ENCODE assay signal across 20 cellular contexts in genomic region chr10:130372866-130373265, GRCh38.
DNase-seq lines count a peak whose midpoint lies in the region; FAIRE-seq and TF ChIP-seq lines count a peak whose summit lies in the region.
"Had no signal": no experiment of that assay in that cellular context is flagged by ENCODE, and none has a peak within 500 bp of the region (broad histone marks: within the 10 kb centered on the region; RNA-seq: fewer than 3 reads in every experiment).

No MANE protein-coding gene starts in this region.

- TF ChIP-seq EP300 in H1 (IDR thresholded peaks at IDR 0.05; ENCODE audit: borderline replicate concordance in 1 of 2, low read depth in 2 of 2, low read length in 2 of 2), result no peak
- TF ChIP-seq EP300 in sigmoid colon (IDR thresholded peaks at IDR 0.05), result no peak

- no peak overlapping the region for H3K4me3 ChIP-seq in H1 (ENCODE audit: extremely low read depth in 1 of 4, insufficient read depth in 2 of 4, low read depth in 3 of 4, low read length in 4 of 4)
- H3K4me3 ChIP-seq in sigmoid colon, result no peak overlapping the region
- no peak overlapping the region for H3K4me3 ChIP-seq in spleen
- H3K4me3 ChIP-seq: GM23248 had no signal

- TF ChIP-seq RAD21 in H1 (IDR thresholded peaks at IDR 0.05 in 1 of 2, conservative IDR thresholded peaks at IDR 0.05 in 1 of 2; ENCODE audit: low read depth in 2 of 2, low read length in 2 of 2), result no peak

- DNase-seq in H1 (ENCODE audit: low read depth in 1 of 2, low spot score in 2 of 2) (no peak), left kidney (ENCODE audit: low read depth, low spot score) (peak; percentile 47), sigmoid colon (peak; percentile 32), hippocampal formation (lab: John Stamatoyannopoulos, UW) (no peak), spleen (no peak)
- DNase-seq in activated T-cell treated with anti-CD3 and anti-CD28 coated beads, Interleukin-2, amount 50 U/mL, for 48 hours, result no peak
- DNase-seq: ACHN; BE2C; C1 segment of cervical spinal cord; CD4-positive, CD25-positive, alpha-beta regulatory T cell; CD8-positive, alpha-beta memory T cell; COR-L47; GDM1; GM23248; HCEC 1CT had no signal

- no peak overlapping the region for H4K8ac ChIP-seq in H1 (ENCODE audit: extremely low read depth, insufficient read depth, low read length)

- no peak overlapping the region for H4K5ac ChIP-seq in H1 (ENCODE audit: insufficient read length, low read depth, low read length)

- no peaks in the 10 kb centered on the region for H3K27me3 ChIP-seq in H1 (replicated peaks in 1 of 4; ENCODE audit: control insufficient read depth in 3 of 4, extremely low read depth in 1 of 4, insufficient read depth in 3 of 4, low read length in 3 of 4)
- H3K27me3 ChIP-seq in sigmoid colon, result no peaks in the 10 kb centered on the region
- no peaks in the 10 kb centered on the region for H3K27me3 ChIP-seq in spleen (replicated peaks in 1 of 7)
- H3K27me3 ChIP-seq: BE2C had no signal

- CTCF ChIA-PET in H1 (lab: Charles Lee; ENCODE audit: partially characterized antibody), result no interaction called here

- H3K27ac ChIP-seq in H1 (ENCODE audit: low read depth, low read length) (no peak overlapping the region), sigmoid colon (no peak overlapping the region), spleen (no peak overlapping the region)
- H3K27ac ChIP-seq: GM23248 had no signal

- 86% methylated on average over 9 of the region's 9 CpGs; no CpG with 5 or more reads in 1 of the 2 experiments for WGBS in H1 (ENCODE audit: extremely low coverage in 1 of 2, insufficient coverage in 1 of 2, insufficient read length in 1 of 2, insufficient replicate concordance in 2 of 2, low coverage in 1 of 2, low lambda C conversion rate in 2 of 2, missing lambda C conversion rate in 1 of 2), 2 experiments
- WGBS in sigmoid colon, 2 donors, result 82 to 83% methylated on average over 9 of the region's 9 CpGs
- WGBS in spleen, 5 donors, result 79 to 83% (median 81%) methylated on average over 9 of the region's 9 CpGs

- TF ChIP-seq CTCF in H1 (IDR thresholded peaks at IDR 0.05; ENCODE audit: control extremely low read depth in 1 of 3, insufficient read depth in 1 of 3, low read depth in 1 of 3, low read length in 3 of 3) (no peak), sigmoid colon (IDR thresholded peaks at IDR 0.05) (no peak), spleen (IDR thresholded peaks at IDR 0.05 in 8 of 11, conservative IDR thresholded peaks at IDR 0.05 in 3 of 11) (no peak)

- no peaks in the 10 kb centered on the region for H3K9me3 ChIP-seq in H1 (ENCODE audit: insufficient read depth in 2 of 2, low read depth in 1 of 2, low read length in 1 of 2)
- H3K9me3 ChIP-seq in sigmoid colon, result no peaks in the 10 kb centered on the region
- peaks cover 0 to 9% (median 0%) of the 10 kb centered on the region in 8 donors for H3K9me3 ChIP-seq in spleen
- H3K9me3 ChIP-seq: BE2C had no signal

- H3K36me3 ChIP-seq in H1 (ENCODE audit: control insufficient read depth in 2 of 4, insufficient read depth in 4 of 4, low read length in 3 of 4) (no peaks in the 10 kb centered on the region), sigmoid colon (no peaks in the 10 kb centered on the region), spleen (no peaks in the 10 kb centered on the region)
- H3K36me3 ChIP-seq: BE2C had no signal

- H2AK5ac ChIP-seq in H1 (ENCODE audit: low read depth, low read length), result no peak overlapping the region

- H3K4me2 ChIP-seq in H1 (ENCODE audit: insufficient read depth in 1 of 2, low read depth in 2 of 2, low read length in 2 of 2), result no peak overlapping the region

- TF ChIP-seq POLR2A in H1 (IDR thresholded peaks at IDR 0.05; ENCODE audit: control extremely low read depth in 1 of 2, low read depth in 2 of 2, low read length in 2 of 2) (no peak), sigmoid colon (IDR thresholded peaks at IDR 0.05) (no peak), spleen (IDR thresholded peaks at IDR 0.05) (no peak)

- H2BK20ac ChIP-seq in H1 (ENCODE audit: low read length), result no peak overlapping the region

- H3K18ac ChIP-seq in H1 (ENCODE audit: extremely low read depth, low read length), result no peak overlapping the region

- no peak overlapping the region for H3K4ac ChIP-seq in H1 (replicated peaks; ENCODE audit: insufficient read length, low read depth, low read length)

- H4K20me1 ChIP-seq in H1 (replicated peaks in 1 of 2; ENCODE audit: control insufficient read depth in 1 of 2, insufficient read depth in 2 of 2, low read length in 2 of 2), result no peaks in the 10 kb centered on the region

- POLR2A ChIA-PET in H1 (lab: Charles Lee; ENCODE audit: partially characterized antibody), result no interaction called here

- H3K23ac ChIP-seq in H1 (ENCODE audit: insufficient read length), result no peak overlapping the region

- no peak overlapping the region for H2BK120ac ChIP-seq in H1 (replicated peaks; ENCODE audit: low read depth, low read length)

- H3K79me2 ChIP-seq in H1 (ENCODE audit: control insufficient read depth in 1 of 2, insufficient read depth in 2 of 2, low read length in 2 of 2), result no peaks in the 10 kb centered on the region

- H3K23me2 ChIP-seq in H1 (ENCODE audit: low read depth, low read length), result no peaks in the 10 kb centered on the region

- no peak overlapping the region for H2BK15ac ChIP-seq in H1 (ENCODE audit: low read length)

- no peak overlapping the region for H3K56ac ChIP-seq in H1 (replicated peaks; ENCODE audit: insufficient read length, low read depth, low read length)

- 0 out of 2 replicates have a peak overlapping the region, but pooled peaks have one; percentile 5 for H2BK12ac ChIP-seq in H1 (ENCODE audit: low read depth, low read length)

- H3K14ac ChIP-seq in H1 (ENCODE audit: insufficient read length), result no peak overlapping the region

- H2BK5ac ChIP-seq in H1 (ENCODE audit: low read depth, low read length), result no peak overlapping the region

- H4K91ac ChIP-seq in H1 (replicated peaks; ENCODE audit: insufficient read length, low read length), result no peak overlapping the region

- no peak for FAIRE-seq in H1 (lab: Jason Lieb, UNC)
- FAIRE-seq: A204.1, GM12892, GM18507, H54, HTR-8/SVneo had no signal

- 0 out of 2 replicates have a peak overlapping the region, but pooled peaks have one; percentile 7 for H2AFZ ChIP-seq in H1 (ENCODE audit: low read length)
- H2AFZ ChIP-seq: GM23248 had no signal

- H3K4me1 ChIP-seq in H1 (replicated peaks in 1 of 4; ENCODE audit: control insufficient read depth in 3 of 4, insufficient read depth in 4 of 4, low read length in 3 of 4) (no peaks in the 10 kb centered on the region), sigmoid colon (no peaks in the 10 kb centered on the region), spleen (peaks cover 0 to 15% (median 0%) of the 10 kb centered on the region in 6 donors)
- H3K4me1 ChIP-seq: BE2C had no signal

- no peaks in the 10 kb centered on the region for H3K79me1 ChIP-seq in H1 (ENCODE audit: low read depth, low read length)

- no peak overlapping the region for H3K9ac ChIP-seq in H1 (replicated peaks in 1 of 4; ENCODE audit: extremely low read depth in 1 of 4, low read depth in 3 of 4, low read length in 3 of 4)
- H3K9ac ChIP-seq: GM23248 had no signal

- intact Hi-C loops in sigmoid colon (cut with DNase I), result no loop called here
- intact Hi-C loops in spleen (cut with DNase I; ENCODE audit: low total_unique reads), result no loop called here

TF ChIP-seq in H1, 55 proteins besides CTCF, POLR2A, EP300 and RAD21:
- TF ChIP-seq CBX5 (IDR thresholded peaks at IDR 0.05; ENCODE audit: low read depth, low read length) (no peak), NANOG (IDR thresholded peaks at IDR 0.05; ENCODE audit: insufficient read depth, low read depth, low read length, poor library complexity, severe bottlenecking) (no peak), GABPA (IDR thresholded peaks at IDR 0.05; ENCODE audit: borderline replicate concordance, insufficient read depth, low read length) (no peak), ZNF274 (IDR thresholded peaks at IDR 0.05; ENCODE audit: borderline replicate concordance, extremely low read depth, low read length) (no peak), CBX8 (IDR thresholded peaks at IDR 0.05; ENCODE audit: borderline replicate concordance, low read depth, low read length) (no peak), CHD1 (IDR thresholded peaks at IDR 0.05; ENCODE audit: low read depth, low read length) (no peak), JUND (IDR thresholded peaks at IDR 0.05; ENCODE audit: low read length) (no peak), SP1 (IDR thresholded peaks at IDR 0.05; ENCODE audit: low read depth, low read length) (no peak), ASH2L (IDR thresholded peaks at IDR 0.05; ENCODE audit: low read length) (no peak), RFX5 (IDR thresholded peaks at IDR 0.05; ENCODE audit: borderline replicate concordance, low read depth, low read length) (no peak), TAF1 (IDR thresholded peaks at IDR 0.05; ENCODE audit: low read depth, low read length) (no peak), CHD2 (IDR thresholded peaks at IDR 0.05; ENCODE audit: low read length) (no peak), POLR2AphosphoS5 (IDR thresholded peaks at IDR 0.05; ENCODE audit: low read depth, low read length) (no peak), BCL11A (IDR thresholded peaks at IDR 0.05; ENCODE audit: low read depth in 2 of 2, low read length in 2 of 2) (no peak), RBBP5 (IDR thresholded peaks at IDR 0.05; ENCODE audit: borderline replicate concordance, low read depth, low read length) (no peak), EZH2 (IDR thresholded peaks at IDR 0.05; ENCODE audit: low read depth, low read length, severe bottlenecking) (no peak)
- TF ChIP-seq, protein P1, sequence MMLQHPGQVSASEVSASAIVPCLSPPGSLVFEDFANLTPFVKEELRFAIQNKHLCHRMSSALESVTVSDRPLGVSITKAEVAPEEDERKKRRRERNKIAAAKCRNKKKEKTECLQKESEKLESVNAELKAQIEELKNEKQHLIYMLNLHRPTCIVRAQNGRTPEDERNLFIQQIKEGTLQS (IDR thresholded peaks at IDR 0.05; ENCODE audit: insufficient read depth, low read depth, low read length), result no peak

Comparison
In these comparisons a context has a peak if more than half of its experiments do, and no peak if none do; other contexts are left out.
1. DNase-seq: peak in left kidney (single experiment) and sigmoid colon (single experiment); none in H1 (0 of 2), hippocampal formation (0 of 2), activated T-cell treated with anti-CD3 and anti-CD28 coated beads, Interleukin-2, amount 50 U/mL, for 48 hours (0 of 2) and spleen (single experiment).